Comparison of ENCODE assay signal across 1 cellular context in the genomic region with DNA sequence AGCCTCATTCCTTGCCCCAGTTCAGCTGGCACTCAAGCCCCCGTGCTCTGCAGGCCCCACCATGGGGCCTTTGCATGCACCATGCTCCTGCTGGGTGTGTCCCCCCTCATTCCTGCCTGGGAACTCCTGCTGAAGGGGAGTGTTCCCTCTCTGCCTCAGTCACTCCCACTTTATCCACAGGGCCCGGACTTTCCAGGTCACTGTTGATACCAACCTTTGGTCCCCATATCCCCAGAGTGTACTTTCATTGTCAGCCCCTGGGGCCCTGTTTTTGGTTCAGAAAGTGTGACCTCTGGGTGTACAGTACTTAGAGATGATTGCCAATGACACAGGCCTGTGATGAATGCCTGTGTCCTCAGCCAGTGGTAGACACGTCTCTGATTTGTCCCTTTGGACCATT.
TF ChIP-seq lines count a peak whose summit lies in the region.

No MANE protein-coding gene starts in this region.

TF ChIP-seq in GM23338, 12 proteins besides CTCF, POLR2A, EP300 and RAD21:
- TF ChIP-seq, protein P1, sequence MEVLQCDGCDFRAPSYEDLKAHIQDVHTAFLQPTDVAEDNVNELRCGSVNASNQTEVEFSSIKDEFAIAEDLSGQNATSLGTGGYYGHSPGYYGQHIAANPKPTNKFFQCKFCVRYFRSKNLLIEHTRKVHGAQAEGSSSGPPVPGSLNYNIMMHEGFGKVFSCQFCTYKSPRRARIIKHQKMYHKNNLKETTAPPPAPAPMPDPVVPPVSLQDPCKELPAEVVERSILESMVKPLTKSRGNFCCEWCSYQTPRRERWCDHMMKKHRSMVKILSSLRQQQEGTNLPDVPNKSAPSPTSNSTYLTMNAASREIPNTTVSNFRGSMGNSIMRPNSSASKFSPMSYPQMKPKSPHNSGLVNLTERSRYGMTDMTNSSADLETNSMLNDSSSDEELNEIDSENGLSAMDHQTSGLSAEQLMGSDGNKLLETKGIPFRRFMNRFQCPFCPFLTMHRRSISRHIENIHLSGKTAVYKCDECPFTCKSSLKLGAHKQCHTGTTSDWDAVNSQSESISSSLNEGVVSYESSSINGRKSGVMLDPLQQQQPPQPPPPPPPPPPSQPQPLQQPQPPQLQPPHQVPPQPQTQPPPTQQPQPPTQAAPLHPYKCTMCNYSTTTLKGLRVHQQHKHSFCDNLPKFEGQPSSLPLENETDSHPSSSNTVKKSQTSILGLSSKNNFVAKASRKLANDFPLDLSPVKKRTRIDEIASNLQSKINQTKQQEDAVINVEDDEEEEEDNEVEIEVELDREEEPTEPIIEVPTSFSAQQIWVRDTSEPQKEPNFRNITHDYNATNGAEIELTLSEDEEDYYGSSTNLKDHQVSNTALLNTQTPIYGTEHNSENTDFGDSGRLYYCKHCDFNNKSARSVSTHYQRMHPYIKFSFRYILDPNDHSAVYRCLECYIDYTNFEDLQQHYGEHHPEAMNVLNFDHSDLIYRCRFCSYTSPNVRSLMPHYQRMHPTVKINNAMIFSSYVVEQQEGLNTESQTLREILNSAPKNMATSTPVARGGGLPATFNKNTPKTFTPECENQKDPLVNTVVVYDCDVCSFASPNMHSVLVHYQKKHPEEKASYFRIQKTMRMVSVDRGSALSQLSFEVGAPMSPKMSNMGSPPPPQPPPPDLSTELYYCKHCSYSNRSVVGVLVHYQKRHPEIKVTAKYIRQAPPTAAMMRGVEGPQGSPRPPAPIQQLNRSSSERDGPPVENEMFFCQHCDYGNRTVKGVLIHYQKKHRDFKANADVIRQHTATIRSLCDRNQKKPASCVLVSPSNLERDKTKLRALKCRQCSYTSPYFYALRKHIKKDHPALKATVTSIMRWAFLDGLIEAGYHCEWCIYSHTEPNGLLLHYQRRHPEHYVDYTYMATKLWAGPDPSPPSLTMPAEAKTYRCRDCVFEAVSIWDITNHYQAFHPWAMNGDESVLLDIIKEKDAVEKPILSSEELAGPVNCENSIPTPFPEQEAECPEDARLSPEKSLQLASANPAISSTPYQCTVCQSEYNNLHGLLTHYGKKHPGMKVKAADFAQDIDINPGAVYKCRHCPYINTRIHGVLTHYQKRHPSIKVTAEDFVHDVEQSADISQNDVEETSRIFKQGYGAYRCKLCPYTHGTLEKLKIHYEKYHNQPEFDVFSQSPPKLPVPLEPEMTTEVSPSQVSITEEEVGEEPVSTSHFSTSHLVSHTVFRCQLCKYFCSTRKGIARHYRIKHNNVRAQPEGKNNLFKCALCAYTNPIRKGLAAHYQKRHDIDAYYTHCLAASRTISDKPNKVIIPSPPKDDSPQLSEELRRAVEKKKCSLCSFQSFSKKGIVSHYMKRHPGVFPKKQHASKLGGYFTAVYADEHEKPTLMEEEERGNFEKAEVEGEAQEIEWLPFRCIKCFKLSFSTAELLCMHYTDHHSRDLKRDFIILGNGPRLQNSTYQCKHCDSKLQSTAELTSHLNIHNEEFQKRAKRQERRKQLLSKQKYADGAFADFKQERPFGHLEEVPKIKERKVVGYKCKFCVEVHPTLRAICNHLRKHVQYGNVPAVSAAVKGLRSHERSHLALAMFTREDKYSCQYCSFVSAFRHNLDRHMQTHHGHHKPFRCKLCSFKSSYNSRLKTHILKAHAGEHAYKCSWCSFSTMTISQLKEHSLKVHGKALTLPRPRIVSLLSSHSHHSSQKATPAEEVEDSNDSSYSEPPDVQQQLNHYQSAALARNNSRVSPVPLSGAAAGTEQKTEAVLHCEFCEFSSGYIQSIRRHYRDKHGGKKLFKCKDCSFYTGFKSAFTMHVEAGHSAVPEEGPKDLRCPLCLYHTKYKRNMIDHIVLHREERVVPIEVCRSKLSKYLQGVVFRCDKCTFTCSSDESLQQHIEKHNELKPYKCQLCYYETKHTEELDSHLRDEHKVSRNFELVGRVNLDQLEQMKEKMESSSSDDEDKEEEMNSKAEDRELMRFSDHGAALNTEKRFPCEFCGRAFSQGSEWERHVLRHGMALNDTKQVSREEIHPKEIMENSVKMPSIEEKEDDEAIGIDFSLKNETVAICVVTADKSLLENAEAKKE (CRISPR knock-in tag; IDR thresholded peaks at IDR 0.05): no peak
- TF ChIP-seq NANOG (IDR thresholded peaks at IDR 0.05; ENCODE audit: borderline replicate concordance): no peak
- TF ChIP-seq ZNF331 (CRISPR knock-in tag; IDR thresholded peaks at IDR 0.05; ENCODE audit: low read depth): no peak
- TF ChIP-seq POLR2AphosphoS5 (IDR thresholded peaks at IDR 0.05; ENCODE audit: low read depth): no peak
- TF ChIP-seq EZH2phosphoT487 (IDR thresholded peaks at IDR 0.05; ENCODE audit: unreplicated experiment): no peak
- TF ChIP-seq JUNB (IDR thresholded peaks at IDR 0.05; ENCODE audit: unreplicated experiment): no peak
- no peak for TF ChIP-seq STAT1 (IDR thresholded peaks at IDR 0.05; ENCODE audit: unreplicated experiment)
- TF ChIP-seq CREB1 (CRISPR knock-in tag; IDR thresholded peaks at IDR 0.05; ENCODE audit: low read depth): no peak
- TF ChIP-seq, protein P2, sequence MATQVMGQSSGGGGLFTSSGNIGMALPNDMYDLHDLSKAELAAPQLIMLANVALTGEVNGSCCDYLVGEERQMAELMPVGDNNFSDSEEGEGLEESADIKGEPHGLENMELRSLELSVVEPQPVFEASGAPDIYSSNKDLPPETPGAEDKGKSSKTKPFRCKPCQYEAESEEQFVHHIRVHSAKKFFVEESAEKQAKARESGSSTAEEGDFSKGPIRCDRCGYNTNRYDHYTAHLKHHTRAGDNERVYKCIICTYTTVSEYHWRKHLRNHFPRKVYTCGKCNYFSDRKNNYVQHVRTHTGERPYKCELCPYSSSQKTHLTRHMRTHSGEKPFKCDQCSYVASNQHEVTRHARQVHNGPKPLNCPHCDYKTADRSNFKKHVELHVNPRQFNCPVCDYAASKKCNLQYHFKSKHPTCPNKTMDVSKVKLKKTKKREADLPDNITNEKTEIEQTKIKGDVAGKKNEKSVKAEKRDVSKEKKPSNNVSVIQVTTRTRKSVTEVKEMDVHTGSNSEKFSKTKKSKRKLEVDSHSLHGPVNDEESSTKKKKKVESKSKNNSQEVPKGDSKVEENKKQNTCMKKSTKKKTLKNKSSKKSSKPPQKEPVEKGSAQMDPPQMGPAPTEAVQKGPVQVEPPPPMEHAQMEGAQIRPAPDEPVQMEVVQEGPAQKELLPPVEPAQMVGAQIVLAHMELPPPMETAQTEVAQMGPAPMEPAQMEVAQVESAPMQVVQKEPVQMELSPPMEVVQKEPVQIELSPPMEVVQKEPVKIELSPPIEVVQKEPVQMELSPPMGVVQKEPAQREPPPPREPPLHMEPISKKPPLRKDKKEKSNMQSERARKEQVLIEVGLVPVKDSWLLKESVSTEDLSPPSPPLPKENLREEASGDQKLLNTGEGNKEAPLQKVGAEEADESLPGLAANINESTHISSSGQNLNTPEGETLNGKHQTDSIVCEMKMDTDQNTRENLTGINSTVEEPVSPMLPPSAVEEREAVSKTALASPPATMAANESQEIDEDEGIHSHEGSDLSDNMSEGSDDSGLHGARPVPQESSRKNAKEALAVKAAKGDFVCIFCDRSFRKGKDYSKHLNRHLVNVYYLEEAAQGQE (IDR thresholded peaks at IDR 0.05; ENCODE audit: unreplicated experiment): no peak
- TF ChIP-seq EZH2 (IDR thresholded peaks at IDR 0.05; ENCODE audit: low read depth, unreplicated experiment): no peak
TF ChIP-seq in GM23338: peak in this region for 0.
